29 cellular contexts compared by ENCODE assay signal in the genomic region with DNA sequence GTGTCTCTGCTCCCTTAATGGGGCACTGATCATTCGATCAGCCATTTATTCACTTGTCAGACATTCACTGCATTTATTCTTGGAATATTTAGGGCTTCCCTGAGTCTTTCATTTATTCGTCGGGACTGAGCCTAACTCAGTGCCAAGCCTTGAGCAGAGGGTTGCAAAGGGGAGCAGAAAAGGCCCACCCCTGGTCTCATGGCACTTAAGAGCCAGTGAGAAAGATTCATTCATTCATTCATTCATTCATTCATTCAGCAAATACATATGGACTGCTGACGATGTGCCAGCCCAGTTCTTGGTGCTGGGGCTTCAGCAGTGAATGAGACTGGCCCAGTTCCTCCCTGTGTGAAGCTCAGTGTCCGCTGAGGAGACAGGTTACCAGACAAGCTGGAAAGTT.
"Had no signal": no experiment of that assay in that cellular context is flagged by ENCODE, and none has a peak within 500 bp of the region (broad histone marks: within the 10 kb centered on the region; RNA-seq: fewer than 3 reads in every experiment).

No MANE protein-coding gene starts in this region.

- H3K4me1 ChIP-seq: neural progenitor cell, testis, thyroid gland had no signal

- H3K36me3 ChIP-seq: neural progenitor cell, ovary, thyroid gland, transverse colon had no signal

- FAIRE-seq: keratinocyte, urothelium cell line had no signal

- DNase-seq: heart right ventricle; kidney glomerular epithelial cell; left cardiac atrium; lower lobe of right lung; mammary epithelial cell; mesenchymal stem cell; naive B cell; natural killer cell; nephron progenitor cell; ovary; right cardiac atrium; stimulated activated CD4-positive, alpha-beta T cell treated with anti-CD3 and anti-CD28 coated beads, Interleukin-12 subunit alpha, Interleukin-12 subunit beta, amount 100 ng/mL, for 4 hours; stimulated activated CD4-positive, alpha-beta T cell treated with anti-CD3 and anti-CD28 coated beads, Interleukin-15, amount 100 ng/mL, for 24 hours; stimulated activated CD4-positive, alpha-beta T cell treated with anti-CD3 and anti-CD28 coated beads, Interleukin-2, amount 100 ng/mL, for 24 hours; stimulated activated CD4-positive, alpha-beta T cell treated with anti-CD3 and anti-CD28 coated beads, Interleukin-4, amount 100 ng/mL, for 24 hours; stimulated activated naive CD4-positive, alpha-beta T cell treated with Interleukin-2 at 50 U/mL for 16 hours; stimulated activated naive CD8-positive, alpha-beta T cell treated with anti-CD3 and anti-CD28 coated beads, Interleukin-15, amount 100 ng/mL, for 72 hours; testis; thyroid gland; transverse colon; upper lobe of right lung had no signal

- H2AFZ ChIP-seq: hepatocyte, neural progenitor cell had no signal

- H3K4me2 ChIP-seq: hepatocyte, neural progenitor cell had no signal

- H3K9me3 ChIP-seq: lower lobe of right lung, ovary, testis, thyroid gland, transverse colon, upper lobe of right lung had no signal

- H3K27ac ChIP-seq: heart right ventricle, hepatocyte, lower lobe of right lung, neural progenitor cell, ovary, skin epidermis, testis, thyroid gland, transverse colon, upper lobe of right lung had no signal

- H3K79me2 ChIP-seq: hepatocyte had no signal

- H3K9ac ChIP-seq: neural progenitor cell had no signal

- ATAC-seq: heart right ventricle; left cardiac atrium; left lobe of liver; lower lobe of right lung; natural killer cell; right cardiac atrium; sciatic nerve; stimulated activated effector memory CD8-positive, alpha-beta T cell treated with anti-CD3 and anti-CD28 coated beads, Interleukin-12 subunit alpha, Interleukin-12 subunit beta, amount 100 ng/mL, for 72 hours; stimulated activated naive CD8-positive, alpha-beta T cell treated with anti-CD3 and anti-CD28 coated beads, Interleukin-15, amount 100 ng/mL, for 72 hours; upper lobe of right lung had no signal

- H3K4me3 ChIP-seq: heart right ventricle, hepatocyte, lower lobe of right lung, neural progenitor cell, ovary, skin epidermis, testis, thyroid gland, transverse colon, upper lobe of right lung had no signal

- H3K27me3 ChIP-seq: heart right ventricle, hepatocyte, neural progenitor cell, ovary, testis, thyroid gland, transverse colon had no signal
